ENCODE assay signal across 1 cellular context in genomic region chr20:46398963-46399362, GRCh38.
TF ChIP-seq lines count a peak whose summit lies in the region.

No MANE protein-coding gene starts in this region.

TF ChIP-seq in HepG2, 621 proteins besides CTCF, POLR2A, EP300 and RAD21:
- no peak for TF ChIP-seq EEA1 (CRISPR knock-in tag; IDR thresholded peaks at IDR 0.05; ENCODE audit: borderline replicate concordance)
- TF ChIP-seq, protein P1, sequence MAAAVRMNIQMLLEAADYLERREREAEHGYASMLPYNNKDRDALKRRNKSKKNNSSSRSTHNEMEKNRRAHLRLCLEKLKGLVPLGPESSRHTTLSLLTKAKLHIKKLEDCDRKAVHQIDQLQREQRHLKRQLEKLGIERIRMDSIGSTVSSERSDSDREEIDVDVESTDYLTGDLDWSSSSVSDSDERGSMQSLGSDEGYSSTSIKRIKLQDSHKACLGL (CRISPR knock-in tag; IDR thresholded peaks at IDR 0.05), result no peak
- no peak for TF ChIP-seq HDAC6 (IDR thresholded peaks at IDR 0.05; ENCODE audit: low read depth, low read length)
- no peak for TF ChIP-seq POLR2G (IDR thresholded peaks at IDR 0.05; ENCODE audit: low read depth, low read length)
- no peak for TF ChIP-seq ZNF768 (CRISPR knock-in tag; IDR thresholded peaks at IDR 0.05)
- TF ChIP-seq ZNF503 (CRISPR knock-in tag; IDR thresholded peaks at IDR 0.05), result no peak
- TF ChIP-seq ZBTB21 (CRISPR knock-in tag; IDR thresholded peaks at IDR 0.05), result no peak
- TF ChIP-seq, protein P2, sequence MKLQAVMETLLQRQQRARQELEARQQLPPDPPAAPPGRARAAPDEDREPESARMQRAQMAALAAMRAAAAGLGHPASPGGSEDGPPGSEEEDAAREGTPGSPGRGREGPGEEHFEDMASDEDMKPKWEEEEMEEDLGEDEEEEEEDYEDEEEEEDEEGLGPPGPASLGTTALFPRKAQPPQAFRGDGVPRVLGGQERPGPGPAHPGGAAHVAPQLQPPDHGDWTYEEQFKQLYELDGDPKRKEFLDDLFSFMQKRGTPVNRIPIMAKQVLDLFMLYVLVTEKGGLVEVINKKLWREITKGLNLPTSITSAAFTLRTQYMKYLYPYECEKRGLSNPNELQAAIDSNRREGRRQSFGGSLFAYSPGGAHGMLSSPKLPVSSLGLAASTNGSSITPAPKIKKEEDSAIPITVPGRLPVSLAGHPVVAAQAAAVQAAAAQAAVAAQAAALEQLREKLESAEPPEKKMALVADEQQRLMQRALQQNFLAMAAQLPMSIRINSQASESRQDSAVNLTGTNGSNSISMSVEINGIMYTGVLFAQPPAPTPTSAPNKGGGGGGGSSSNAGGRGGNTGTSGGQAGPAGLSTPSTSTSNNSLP (IDR thresholded peaks at IDR 0.05; ENCODE audit: low read depth, low read length), result no peak
- no peak for TF ChIP-seq ZNF850 (CRISPR knock-in tag; conservative IDR thresholded peaks at IDR 0.05)
- TF ChIP-seq ZNF382 (CRISPR knock-in tag; IDR thresholded peaks at IDR 0.05; ENCODE audit: borderline replicate concordance), result no peak
- TF ChIP-seq, protein P3, sequence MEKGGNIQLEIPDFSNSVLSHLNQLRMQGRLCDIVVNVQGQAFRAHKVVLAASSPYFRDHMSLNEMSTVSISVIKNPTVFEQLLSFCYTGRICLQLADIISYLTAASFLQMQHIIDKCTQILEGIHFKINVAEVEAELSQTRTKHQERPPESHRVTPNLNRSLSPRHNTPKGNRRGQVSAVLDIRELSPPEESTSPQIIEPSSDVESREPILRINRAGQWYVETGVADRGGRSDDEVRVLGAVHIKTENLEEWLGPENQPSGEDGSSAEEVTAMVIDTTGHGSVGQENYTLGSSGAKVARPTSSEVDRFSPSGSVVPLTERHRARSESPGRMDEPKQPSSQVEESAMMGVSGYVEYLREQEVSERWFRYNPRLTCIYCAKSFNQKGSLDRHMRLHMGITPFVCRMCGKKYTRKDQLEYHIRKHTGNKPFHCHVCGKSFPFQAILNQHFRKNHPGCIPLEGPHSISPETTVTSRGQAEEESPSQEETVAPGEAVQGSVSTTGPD (CRISPR knock-in tag; IDR thresholded peaks at IDR 0.05), result no peak
